18 cellular contexts compared by ENCODE assay signal in genomic region chr13:23348270-23349126, GRCh38.
DNase-seq lines count a peak whose midpoint lies in the region; ATAC-seq and TF ChIP-seq lines count a peak whose summit lies in the region.
"Had no signal": no experiment of that assay in that cellular context is flagged by ENCODE, and none has a peak within 500 bp of the region (broad histone marks: within the 10 kb centered on the region; RNA-seq: fewer than 3 reads in every experiment).

No MANE protein-coding gene starts in this region.

- no peak overlapping the region for H4K8ac ChIP-seq in mesendoderm (ENCODE audit: low read depth, low read length)

- H2BK120ac ChIP-seq in mesendoderm (ENCODE audit: low read depth, low read length): no peak overlapping the region

- no peak overlapping the region for H3K27ac Mint-ChIP-seq in type B pancreatic cell
- H3K27ac Mint-ChIP-seq: nephron had no signal

- H3K4me1 ChIP-seq in mesendoderm (ENCODE audit: control insufficient read depth, low read depth, low read length): no peaks in the 10 kb centered on the region
- peaks cover 6 to 13% of the 10 kb centered on the region in 2 donors for H3K4me1 ChIP-seq in aorta (ENCODE audit: control insufficient read depth in 1 of 2, insufficient read depth in 2 of 2, low read length in 2 of 2)

- H3K9ac ChIP-seq in mesendoderm (ENCODE audit: low read length): no peak overlapping the region

- intact Hi-C loops in aorta (cut with DNase I): no loop called here

- H3K79me2 ChIP-seq in mesendoderm (ENCODE audit: control insufficient read depth, insufficient read depth, low read length): no peaks in the 10 kb centered on the region

- H3K36me3 ChIP-seq in mesendoderm (ENCODE audit: control insufficient read depth, insufficient read depth, low read length): no peaks in the 10 kb centered on the region
- H3K36me3 ChIP-seq in aorta (ENCODE audit: control insufficient read depth in 1 of 2, insufficient read depth in 2 of 2, low read length in 1 of 2): peaks cover 2 to 12% of the 10 kb centered on the region in 2 donors

- peaks cover 4% of the 10 kb centered on the region for H3K79me1 ChIP-seq in mesendoderm (ENCODE audit: low read length)

- peaks cover 13% of the 10 kb centered on the region for H3K9me3 Mint-ChIP-seq in type B pancreatic cell
- H3K9me3 Mint-ChIP-seq: nephron had no signal

- no peaks in the 10 kb centered on the region for H3K9me3 ChIP-seq in aorta (ENCODE audit: control insufficient read depth, low read length)

- H3K27ac ChIP-seq in C4-2B (no peak overlapping the region), mesendoderm (ENCODE audit: low read depth, low read length) (no peak overlapping the region), aorta (ENCODE audit: low read depth in 1 of 2, low read length in 2 of 2) (no peak overlapping the region)

- H2BK15ac ChIP-seq in mesendoderm (replicated peaks; ENCODE audit: low read depth): no peak overlapping the region

- peak; percentile 50 for TF ChIP-seq CTCF in C4-2B (conservative IDR thresholded peaks at IDR 0.05)
- TF ChIP-seq CTCF in type B pancreatic cell (conservative IDR thresholded peaks at IDR 0.05): no peak

- H3K4ac ChIP-seq in mesendoderm (ENCODE audit: low read depth, low read length): no peak overlapping the region

- H3K56ac ChIP-seq in mesendoderm (ENCODE audit: low read length): no peak overlapping the region

- no peak for ATAC-seq in aorta (ENCODE audit: low FRiP score)
- ATAC-seq: left lobe of liver; stimulated activated naive CD8-positive, alpha-beta T cell treated with anti-CD3 and anti-CD28 coated beads, Interleukin-15, amount 100 ng/mL, for 72 hours had no signal

- no peaks in the 10 kb centered on the region for H3K27me3 ChIP-seq in mesendoderm (ENCODE audit: insufficient read depth, low read length, poor library complexity)
- no peaks in the 10 kb centered on the region for H3K27me3 ChIP-seq in aorta (ENCODE audit: control insufficient read depth in 1 of 2, insufficient read depth in 2 of 2, low read length in 1 of 2)

- H3K4me1 Mint-ChIP-seq in type B pancreatic cell (ENCODE audit: unreplicated experiment): peaks cover 16% of the 10 kb centered on the region
- H3K4me1 Mint-ChIP-seq: nephron had no signal

- no peak overlapping the region for H2BK5ac ChIP-seq in mesendoderm (ENCODE audit: low read length)

- H3K4me3 ChIP-seq in mesendoderm (ENCODE audit: low read length): no peak overlapping the region
- no peak overlapping the region for H3K4me3 ChIP-seq in aorta (ENCODE audit: low read length in 2 of 2)

- peak; percentile 0 for DNase-seq in NCI-H69 (lab: John Stamatoyannopoulos, UW)
- DNase-seq in fibroblast of gingiva (ENCODE audit: low read depth): peak; percentile 93
- peak; percentile 17 for DNase-seq in mesendoderm
- no peak for DNase-seq in type B pancreatic cell (ENCODE audit: extremely low spot score, unreplicated experiment)
- DNase-seq in activated naive CD4-positive, alpha-beta T cell treated with anti-CD3 and anti-CD28 coated beads, Interleukin-2, amount 50 U/mL, for 16 hours: no peak
- DNase-seq in activated CD4-positive, CD25-positive, alpha-beta regulatory T cell (lab: John Stamatoyannopoulos, UW): no peak
- DNase-seq in aorta: no peak
- DNase-seq: activated CD4-positive, alpha-beta T cell treated with anti-CD3 and anti-CD28 coated beads for 4 hours; activated T-cell treated with anti-CD3 and anti-CD28 coated beads, Interleukin-2, amount 50 U/mL, for 48 hours; anterior cingulate cortex; C1 segment of cervical spinal cord; effector CD4-positive, alpha-beta T cell; OCI-M1; stimulated activated naive CD8-positive, alpha-beta T cell treated with anti-CD3 and anti-CD28 coated beads, Interleukin-15, amount 100 ng/mL, for 72 hours; T-helper 1 cell had no signal

- no peak overlapping the region for H4K5ac ChIP-seq in mesendoderm (ENCODE audit: low read length)

- no peaks in the 10 kb centered on the region for H3K27me3 Mint-ChIP-seq in type B pancreatic cell
- H3K27me3 Mint-ChIP-seq: stimulated activated naive CD8-positive, alpha-beta T cell treated with anti-CD3 and anti-CD28 coated beads, Interleukin-15, amount 100 ng/mL, for 72 hours had no signal

- no peak overlapping the region for H2AK5ac ChIP-seq in mesendoderm (ENCODE audit: low read length)

- no CpG with 5 or more reads among the region's 4 CpGs for whole genome bisulfite sequencing in mesendoderm (ENCODE audit: extremely low coverage, insufficient coverage, low lambda C conversion rate)
- 71 to 75% methylated on average over 4 of the region's 4 CpGs for WGBS in aorta, 2 donors

- H3K4me3 Mint-ChIP-seq in type B pancreatic cell: no peak overlapping the region
- H3K4me3 Mint-ChIP-seq: nephron; stimulated activated naive CD8-positive, alpha-beta T cell treated with anti-CD3 and anti-CD28 coated beads, Interleukin-15, amount 100 ng/mL, for 72 hours had no signal

- H3K36me3 Mint-ChIP-seq in type B pancreatic cell: peaks cover 71% of the 10 kb centered on the region

- H3K23ac ChIP-seq in mesendoderm (ENCODE audit: low read length): no peak overlapping the region

- H3K18ac ChIP-seq in mesendoderm (ENCODE audit: low read length): no peak overlapping the region

- no peak overlapping the region for H3K4me2 ChIP-seq in mesendoderm (ENCODE audit: low read length)

Comparison
In these comparisons a context has a peak if more than half of its experiments do, and no peak if none do; other contexts are left out.
1. DNase-seq: peak in NCI-H69 (single experiment), fibroblast of gingiva (single experiment) and mesendoderm (single experiment); none in type B pancreatic cell (single experiment), activated naive CD4-positive, alpha-beta T cell treated with anti-CD3 and anti-CD28 coated beads, Interleukin-2, amount 50 U/mL, for 16 hours (single experiment), activated CD4-positive, CD25-positive, alpha-beta regulatory T cell (0 of 4) and aorta (0 of 2).